ENCODE assay signal across 8 cellular contexts in the genomic region with DNA sequence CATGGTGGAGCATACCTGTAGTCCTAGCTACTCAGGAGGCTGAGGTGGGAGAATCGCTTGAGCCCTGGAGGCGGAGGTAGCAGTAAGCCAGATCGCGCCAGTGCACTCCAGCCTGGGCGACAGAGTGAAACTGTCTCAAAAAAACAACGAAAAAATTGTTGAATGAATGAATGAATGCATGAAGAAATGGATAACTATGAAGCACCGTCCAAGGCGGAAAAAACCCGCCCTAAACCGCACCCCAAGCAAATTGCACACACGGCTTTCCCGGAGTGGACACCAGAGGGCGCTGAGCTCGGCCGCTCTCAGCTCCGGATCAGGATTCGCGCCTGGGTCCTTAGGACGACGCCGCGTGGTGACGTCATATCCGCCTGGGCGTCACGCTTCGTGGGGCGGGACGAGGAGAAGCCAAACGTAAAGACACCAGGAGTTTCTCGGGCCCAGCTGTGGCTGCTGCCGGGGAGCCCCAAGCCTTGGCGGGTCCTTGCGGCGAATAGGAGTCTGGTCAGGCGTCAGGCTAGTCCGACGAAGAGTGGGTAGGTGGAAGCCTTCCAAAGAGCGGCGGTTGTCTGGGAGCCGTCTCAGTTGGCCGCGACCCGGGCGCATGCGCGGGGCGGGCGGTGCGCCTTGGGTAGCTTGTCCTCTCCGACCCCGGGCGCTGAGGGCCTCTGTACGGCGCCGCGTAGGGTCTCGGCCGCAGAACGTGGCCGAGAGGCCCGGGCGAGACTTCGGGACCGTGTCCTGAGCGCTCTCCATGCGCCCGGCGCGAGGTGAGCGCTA. TPM values are rescaled to one million over a fixed set of nuclear protein-coding genes. Genes with fewer than 3 reads are reported as not detected.
DNase-seq lines count a peak whose midpoint lies in the region; ATAC-seq, FAIRE-seq and TF ChIP-seq lines count a peak whose summit lies in the region.

Gene HTD2, plus strand, starts transcription at position 639 of the 780 bp plus-strand sequence. CDS start 11,094 bp downstream, outside the sequence.
Gene RPP14, plus strand, starts transcription at position 364 of the 780 bp plus-strand sequence. CDS start 4,085 bp downstream, outside the sequence.

- DNase-seq in EH (ENCODE audit: low read depth) (peak; percentile 96), Karpas-422 (peak; percentile 99), RCC 7860 (ENCODE audit: low spot score) (peak; percentile 81), activated T-helper 1 cell treated with Interleukin-2 at 50 U/mL for 16 hours (ENCODE audit: low read depth) (peak; percentile 97), esophagus muscularis mucosa (ENCODE audit: extremely low spot score) (peak; percentile 100), myocyte (ENCODE audit: low read depth) (peak; percentile 98)
- DNase-seq in stimulated activated CD8-positive, alpha-beta memory T cell treated with anti-CD3 and anti-CD28 coated beads, Interleukin-7, amount 100 ng/mL, for 48 hours (ENCODE audit: extremely low read depth in 1 of 2, low read depth in 1 of 2), result peak; percentile 95 to 96

- peak within 1 kb of the TSS; percentile 82 for H3K4me2 ChIP-seq in Karpas-422 (ENCODE audit: low read depth, low read length, poor library complexity, severe bottlenecking)

- peak within 1 kb of the TSS; percentile 83 for H3K9ac ChIP-seq in Karpas-422 (ENCODE audit: low read length)

- peaks cover 24% of the 10 kb centered on the region; the same call in 1 of the 2 replicates for H4K20me1 ChIP-seq in Karpas-422 (ENCODE audit: insufficient read depth, low read depth, low read length)

- peak; percentile 73 for FAIRE-seq in RCC 7860 (lab: Jason Lieb, UNC)

- H3K27me3 ChIP-seq in Karpas-422 (ENCODE audit: low read length) (no peaks in the 10 kb centered on the region), esophagus muscularis mucosa (peaks cover 0 to 5% (median 0%) of the 10 kb centered on the region in 4 donors)

- H3K9me2 ChIP-seq in Karpas-422 (replicated peaks; ENCODE audit: insufficient read depth, low read length), result no peaks in the 10 kb centered on the region

- H3K27ac ChIP-seq in Karpas-422 (ENCODE audit: low read length), result peak within 1 kb of the TSS; percentile 82
- peak within 1 kb of the TSS; percentile 96 to 97 (median 96) for H3K27ac ChIP-seq in esophagus muscularis mucosa (replicated peaks in 1 of 4)

- H3K4me1 ChIP-seq in Karpas-422 (ENCODE audit: low read length), result peaks cover 13% of the 10 kb centered on the region
- peaks cover 24 to 44% (median 38%) of the 10 kb centered on the region in 4 donors for H3K4me1 ChIP-seq in esophagus muscularis mucosa

- 8% methylated on average over 24 of the region's 71 CpGs for WGBS in esophagus muscularis mucosa

- no peaks in the 10 kb centered on the region for H3K9me3 ChIP-seq in Karpas-422 (ENCODE audit: low read length)
- no peaks in the 10 kb centered on the region for H3K9me3 ChIP-seq in esophagus muscularis mucosa

- peak within 1 kb of the TSS; percentile 84 for H3K4me3 ChIP-seq in Karpas-422 (ENCODE audit: low read length)
- peak within 1 kb of the TSS; percentile 73 to 87 (median 80) for H3K4me3 ChIP-seq in esophagus muscularis mucosa

- H2AFZ ChIP-seq in Karpas-422 (ENCODE audit: low read length), result peak within 1 kb of the TSS; percentile 58; the same call in 1 of the 2 replicates

- TF ChIP-seq CTCF in esophagus muscularis mucosa (IDR thresholded peaks at IDR 0.05), result peak; percentile 93 to 98 (median 97)

- no peak for TF ChIP-seq EP300 in esophagus muscularis mucosa (IDR thresholded peaks at IDR 0.05)

- peak; percentile 47 for TF ChIP-seq POLR2A in esophagus muscularis mucosa (IDR thresholded peaks at IDR 0.05; ENCODE audit: low read depth)

- peaks cover 20% of the 10 kb centered on the region for H3K36me3 ChIP-seq in Karpas-422 (ENCODE audit: insufficient read depth, low read length)
- peaks cover 7 to 19% (median 10%) of the 10 kb centered on the region in 4 donors for H3K36me3 ChIP-seq in esophagus muscularis mucosa

- intact Hi-C loops in esophagus muscularis mucosa (cut with DNase I), result loop anchor here (2.0 to 10.0 kb wide), 2 partner anchors 69 to 301 kb away; partner anchors contain the start of genes ABHD6 and FLNB

- H3K79me2 ChIP-seq in Karpas-422 (ENCODE audit: low read length), result peaks cover 44% of the 10 kb centered on the region

- ATAC-seq in GM21825 (IDR thresholded peaks at IDR 0.05; ENCODE audit: unreplicated experiment), result peak; percentile 82

RNA-seq across cellular contexts. Expression of gene HTD2, which starts in this region (rescaled TPM):
- 5.4 and 19.9 TPM in 2 replicates for total RNA-seq in Karpas-422 (2014; rRNA removed; shearing (Covaris generic); ENCODE audit: low replicate concordance)
- total RNA-seq in esophagus muscularis mucosa (10 to 100 TPM in 2 of 4 donors, 1 to 10 TPM in 2; 7.5 to 12.3 (median 10.4) TPM), myocyte (14.5 and 18.5 TPM in 2 replicates)
- polyA plus RNA-seq in myocyte (2012), result 6.3 TPM

RNA-seq across cellular contexts. Expression of gene RPP14, which starts in this region (rescaled TPM):
- 7.5 and 7.6 TPM in 2 replicates for total RNA-seq in Karpas-422 (2014; rRNA removed; shearing (Covaris generic); ENCODE audit: low replicate concordance)
- total RNA-seq in esophagus muscularis mucosa (10 to 100 TPM in 3 of 4 donors, 1 to 10 TPM in 1; 9.1 to 16.0 (median 10.4) TPM), myocyte (13.3 and 16.0 TPM in 2 replicates)
- polyA plus RNA-seq in myocyte (2012), result 9.2 TPM

Comparison
In these comparisons a context has a peak if more than half of its experiments do, and no peak if none do; other contexts are left out.
1. Peak in every context shown above with its lines: DNase-seq, ATAC-seq, H3K4me3 ChIP-seq and H3K27ac ChIP-seq.